Comparison of ENCODE assay signal across 22 cellular contexts in genomic region chr4:140268441-140268840, GRCh38.
DNase-seq lines count a peak whose midpoint lies in the region; ATAC-seq, FAIRE-seq and TF ChIP-seq lines count a peak whose summit lies in the region.
"Had no signal": no experiment of that assay in that cellular context is flagged by ENCODE, and none has a peak within 500 bp of the region (broad histone marks: within the 10 kb centered on the region; RNA-seq: fewer than 3 reads in every experiment).

No MANE protein-coding gene starts in this region.

- H3K9me3 ChIP-seq in HepG2 (ENCODE audit: low read length) (no peaks in the 10 kb centered on the region), right lobe of liver (no peaks in the 10 kb centered on the region), uterus (no peaks in the 10 kb centered on the region), gastrocnemius medialis (no peaks in the 10 kb centered on the region)
- H3K9me3 ChIP-seq: HAP-1, SJSA1 had no signal

- H3K9me3 Mint-ChIP-seq in mesothelial cell of epicardium: no peaks in the 10 kb centered on the region

- no peaks in the 10 kb centered on the region for H3K79me2 ChIP-seq in HepG2 (ENCODE audit: insufficient read depth, low read length)

- H3K36me3 ChIP-seq in HepG2 (replicated peaks in 1 of 2; ENCODE audit: control insufficient read depth in 1 of 2, insufficient read depth in 2 of 2, low read length in 2 of 2) (no peaks in the 10 kb centered on the region), right lobe of liver (no peaks in the 10 kb centered on the region), uterus (no peaks in the 10 kb centered on the region), gastrocnemius medialis (no peaks in the 10 kb centered on the region)
- H3K36me3 ChIP-seq: HAP-1, SJSA1 had no signal

- whole genome bisulfite sequencing in HepG2 (ENCODE audit: low lambda C conversion rate): 33% methylated on average over 3 of the region's 3 CpGs
- 74% methylated on average over 3 of the region's 3 CpGs for WGBS in right lobe of liver (ENCODE audit: insufficient coverage, low coverage, low lambda C conversion rate, missing lambda C conversion rate)

- no peak for TF ChIP-seq RAD21 in HepG2 (CRISPR knock-in tag; IDR thresholded peaks at IDR 0.05)

- CTCF ChIA-PET in HepG2 (lab: Yijun Ruan, JAX; ENCODE audit: low intra/inter-chr PET ratio, low total read pairs): no interaction called here

- H3K4me1 ChIP-seq in HepG2 (ENCODE audit: insufficient read depth, low read length): peaks cover 10% of the 10 kb centered on the region; the same call in 1 of the 2 replicates
- no peaks in the 10 kb centered on the region for H3K4me1 ChIP-seq in right lobe of liver
- H3K4me1 ChIP-seq in uterus: no peaks in the 10 kb centered on the region
- H3K4me1 ChIP-seq in gastrocnemius medialis: no peaks in the 10 kb centered on the region
- H3K4me1 ChIP-seq: HAP-1, SJSA1 had no signal

- H4K20me1 ChIP-seq in HepG2 (ENCODE audit: insufficient read depth, low read length): no peaks in the 10 kb centered on the region

- intact Hi-C loops in HepG2 (cut with micrococcal nuclease; ENCODE audit: unreplicated experiment) (no loop called here), right lobe of liver (cut with DNase I) (no loop called here), uterus (cut with DNase I; ENCODE audit: low total_unique reads) (no loop called here), head of caudate nucleus (cut with DNase I) (no loop called here), gastrocnemius medialis (cut with DNase I; ENCODE audit: low total_unique reads) (no loop called here)

- no peak for DNase-seq in HepG2 (ENCODE audit: low spot score)
- no peak for DNase-seq in right lobe of liver
- peak; percentile 35 for DNase-seq in fibroblast of peridontal ligament (ENCODE audit: extremely low read depth)
- DNase-seq in mesothelial cell of epicardium (ENCODE audit: low spot score in 2 of 2, unreplicated experiment in 2 of 2): no peak
- DNase-seq in uterus: no peak
- DNase-seq in head of caudate nucleus: no peak
- DNase-seq in gastrocnemius medialis: no peak
- DNase-seq: 8988T, DMS153, DND-41, GOT3, NCI-H1092, NCI-H1417 treated with DMSO at 0.1 percent for 48 hours, NCI-H1694 treated with DMSO at 0.1 percent for 48 hours, NCI-H2081, NCI-H2227 treated with DMSO at 0.1 percent for 48 hours, NCI-H526 treated with DMSO at 0.1 percent for 48 hours, Right ventricle myocardium superior, RPMI8226 had no signal

- peaks cover 0 to 7% of the 10 kb centered on the region in 2 experiments; a peak in 2 of 5 replicates for H3K27me3 ChIP-seq in HepG2 (ENCODE audit: control insufficient read depth in 1 of 2, insufficient read depth in 2 of 2, low read length in 2 of 2)
- no peaks in the 10 kb centered on the region for H3K27me3 ChIP-seq in right lobe of liver
- no peaks in the 10 kb centered on the region for H3K27me3 ChIP-seq in uterus
- no peaks in the 10 kb centered on the region for H3K27me3 ChIP-seq in gastrocnemius medialis
- H3K27me3 ChIP-seq: SJSA1 had no signal

- no peak overlapping the region for H3K4me3 Mint-ChIP-seq in mesothelial cell of epicardium

- FAIRE-seq in HepG2 (lab: Jason Lieb, UNC): no peak

- H3K27ac Mint-ChIP-seq in mesothelial cell of epicardium: peak overlapping the region; percentile 91

- POLR2A ChIA-PET in HepG2 (lab: Yijun Ruan, JAX): no interaction called here

- peaks cover 24% of the 10 kb centered on the region for H3K4me1 Mint-ChIP-seq in mesothelial cell of epicardium

- no peak overlapping the region for H3K9ac ChIP-seq in HepG2 (ENCODE audit: insufficient read depth, low read depth, low read length)

- H3K4me3 ChIP-seq in HepG2 (replicated peaks in 1 of 3; ENCODE audit: insufficient read depth in 1 of 3, low read depth in 2 of 3, low read length in 3 of 3) (no peak overlapping the region), right lobe of liver (no peak overlapping the region), uterus (no peak overlapping the region), gastrocnemius medialis (no peak overlapping the region)
- H3K4me3 ChIP-seq: HAP-1, SJSA1 had no signal

- H3K27ac ChIP-seq in HepG2 (ENCODE audit: extremely low read length, insufficient read depth, low read length) (no peak overlapping the region), right lobe of liver (no peak overlapping the region), uterus (peak overlapping the region; percentile 16 to 54), gastrocnemius medialis (no peak overlapping the region)
- H3K27ac ChIP-seq: SJSA1 had no signal

- H2AFZ ChIP-seq in HepG2 (ENCODE audit: low read length): no peak overlapping the region

- TF ChIP-seq CTCF in HepG2 (CRISPR knock-in tag; IDR thresholded peaks at IDR 0.05) (no peak), right lobe of liver (IDR thresholded peaks at IDR 0.05) (no peak), mesothelial cell of epicardium (IDR thresholded peaks at IDR 0.05; ENCODE audit: unreplicated experiment) (no peak), uterus (IDR thresholded peaks at IDR 0.05) (no peak), gastrocnemius medialis (IDR thresholded peaks at IDR 0.05 in 4 of 5, conservative IDR thresholded peaks at IDR 0.05 in 1 of 5) (no peak)

- H3K4me2 ChIP-seq in HepG2 (ENCODE audit: low read depth, low read length): no peak overlapping the region

- no TSS peak for BruUV-seq in HepG2 (replicated peaks; lab: Mats Ljungman, UMichigan)

- in situ Hi-C loops in HepG2 (cut with HindIII; ENCODE audit: extremely low pct_ligation_motif_present, low pct_unique_long_range_greater_than_20kb): no loop called here
- in situ Hi-C loops in gastrocnemius medialis (cut with MboI; ENCODE audit: low sequenced_read_pairs in 4 of 4): no loop called here

- no peak for ATAC-seq in HepG2
- no peak for ATAC-seq in right lobe of liver
- ATAC-seq in HG02798 (IDR thresholded peaks at IDR 0.05; ENCODE audit: poor library complexity, unreplicated experiment): no peak
- ATAC-seq in gastrocnemius medialis: no peak

- peaks cover 3% of the 10 kb centered on the region for H3K27me3 Mint-ChIP-seq in mesothelial cell of epicardium (ENCODE audit: low read depth)

- TF ChIP-seq POLR2A in HepG2 (IDR thresholded peaks at IDR 0.05; ENCODE audit: insufficient read depth in 1 of 2, low read depth in 2 of 2, low read length in 2 of 2): no peak
- TF ChIP-seq POLR2A in right lobe of liver (IDR thresholded peaks at IDR 0.05): no peak
- no peak for TF ChIP-seq POLR2A in uterus (IDR thresholded peaks at IDR 0.05)
- TF ChIP-seq POLR2A in gastrocnemius medialis (IDR thresholded peaks at IDR 0.05): no peak

- TF ChIP-seq EP300 in HepG2 (IDR thresholded peaks at IDR 0.05; ENCODE audit: low read depth in 2 of 2, low read length in 2 of 2) (no peak), HepG2 (CRISPR knock-in tag; IDR thresholded peaks at IDR 0.05; ENCODE audit: borderline replicate concordance) (no peak)

- H3K36me3 Mint-ChIP-seq in mesothelial cell of epicardium: no peaks in the 10 kb centered on the region

TF ChIP-seq in HepG2, 621 proteins besides CTCF, POLR2A, EP300 and RAD21:
- peak; percentile 50; the same call in 1 of the 2 replicates for TF ChIP-seq MAFF (IDR thresholded peaks at IDR 0.05; ENCODE audit: low read depth, low read length)
- peak; percentile 39 to 47; a peak in 3 of 4 replicates for TF ChIP-seq MAFK (conservative IDR thresholded peaks at IDR 0.05 in 1 of 2, IDR thresholded peaks at IDR 0.05 in 1 of 2; ENCODE audit: low read length in 2 of 2)
- no peak for TF ChIP-seq ZNF841 (CRISPR knock-in tag; IDR thresholded peaks at IDR 0.05; ENCODE audit: borderline replicate concordance)
TF ChIP-seq in HepG2: peak in this region for 2.

Comparison
In these comparisons a context has a peak if more than half of its experiments do, and no peak if none do; other contexts are left out.
1. H3K27ac ChIP-seq: peak in uterus (2 of 2); none in HepG2 (single experiment), right lobe of liver (0 of 3) and gastrocnemius medialis (0 of 4).